Comparison of ENCODE assay signal across 1 cellular context in genomic region chr2:10591207-10591606, GRCh38.
TF ChIP-seq lines count a peak whose summit lies in the region.

No MANE protein-coding gene starts in this region.

TF ChIP-seq in K562, 482 proteins besides CTCF, POLR2A, EP300 and RAD21 (continued from another document):
- TF ChIP-seq NCOA2 (IDR thresholded peaks at IDR 0.05; ENCODE audit: partially characterized antibody in 2 of 2), result no peak
- TF ChIP-seq ATF3 (IDR thresholded peaks at IDR 0.05), result peak; percentile 60
- TF ChIP-seq ATF3 (CRISPR knock-in tag; conservative IDR thresholded peaks at IDR 0.05), result no peak
